ENCODE assay signal across 12 cellular contexts in the genomic region with DNA sequence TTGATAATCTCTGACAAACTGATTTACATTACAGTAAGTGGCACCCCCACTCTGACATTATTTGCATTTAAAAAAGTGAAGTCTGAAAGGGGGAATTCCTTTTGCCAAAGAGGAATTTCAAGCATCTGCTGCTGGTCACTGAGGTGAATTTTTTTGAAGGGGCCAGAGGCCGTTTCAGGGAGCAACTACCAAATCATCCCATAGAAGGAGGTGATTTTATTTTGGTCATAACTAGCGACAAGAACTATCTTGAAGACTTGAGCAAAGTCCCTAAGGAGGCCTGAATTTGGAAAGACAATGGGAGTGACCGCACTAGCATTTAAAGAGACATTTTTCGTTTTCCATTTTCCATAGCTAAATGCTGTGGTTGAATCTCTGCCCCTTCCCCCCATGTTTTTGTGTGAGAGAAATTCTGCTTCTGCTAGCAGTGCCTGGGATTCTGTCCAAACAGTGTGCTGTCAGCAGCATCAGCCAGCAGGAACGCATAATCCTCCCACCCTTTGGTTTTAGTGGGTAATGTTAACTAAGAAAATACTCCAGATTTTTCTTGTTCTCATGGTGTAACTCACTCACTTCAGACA.
DNase-seq lines count a peak whose midpoint lies in the region; ATAC-seq and TF ChIP-seq lines count a peak whose summit lies in the region.
"Had no signal": no experiment of that assay in that cellular context is flagged by ENCODE, and none has a peak within 500 bp of the region (broad histone marks: within the 10 kb centered on the region; RNA-seq: fewer than 3 reads in every experiment).

No MANE protein-coding gene starts in this region.

- TF ChIP-seq CTCF in SK-N-SH (IDR thresholded peaks at IDR 0.05) (no peak), fibroblast of villous mesenchyme (IDR thresholded peaks at IDR 0.05; ENCODE audit: insufficient read depth, low read depth, low read length) (no peak)

- H2AK5ac ChIP-seq in neuronal stem cell (ENCODE audit: low read depth, low read length), result no peak overlapping the region

- no peak overlapping the region for H4K8ac ChIP-seq in neuronal stem cell (ENCODE audit: low read depth, low read length)

- 11% methylated on average over 5 of the region's 5 CpGs for WGBS in SK-N-SH (ENCODE audit: low lambda C conversion rate)
- no CpG with 5 or more reads among the region's 5 CpGs for WGBS in neuronal stem cell (ENCODE audit: extremely low coverage in 2 of 2, insufficient read length in 2 of 2, insufficient replicate concordance in 1 of 2), 2 donors

- H3K4me2 ChIP-seq in SK-N-SH (peak overlapping the region; percentile 34; the same call in 1 of the 2 replicates), neuronal stem cell (ENCODE audit: insufficient read depth, low read length, poor library complexity, severe bottlenecking) (peak overlapping the region; percentile 33)

- no peaks in the 10 kb centered on the region for H3K9me2 ChIP-seq in SK-N-SH

- no peak overlapping the region for H2BK12ac ChIP-seq in neuronal stem cell (ENCODE audit: low read length)

- H3K9me3 ChIP-seq in SK-N-SH (no peaks in the 10 kb centered on the region), neuronal stem cell (replicated peaks in 1 of 2; ENCODE audit: control insufficient read depth in 2 of 2, insufficient read depth in 1 of 2, low read depth in 1 of 2, low read length in 2 of 2) (peaks cover 5 to 16% of the 10 kb centered on the region in 2 donors)

- no peak for TF ChIP-seq RAD21 in SK-N-SH (IDR thresholded peaks at IDR 0.05; ENCODE audit: low read length)

- H4K20me1 ChIP-seq in SK-N-SH (ENCODE audit: insufficient read depth), result no peaks in the 10 kb centered on the region

- no peaks in the 10 kb centered on the region for H3K36me3 ChIP-seq in SK-N-SH (replicated peaks in 1 of 2; ENCODE audit: control insufficient read depth in 1 of 2, insufficient read depth in 2 of 2, low read length in 1 of 2)
- H3K36me3 ChIP-seq in neuronal stem cell (replicated peaks in 1 of 2; ENCODE audit: control insufficient read depth in 2 of 2, insufficient read depth in 2 of 2, low read length in 2 of 2), result no peaks in the 10 kb centered on the region

- H3K27me3 ChIP-seq in SK-N-SH (ENCODE audit: insufficient read depth), result 0 out of 2 replicates have a peak, but pooled peaks cover 3% of the 10 kb centered on the region
- no peaks in the 10 kb centered on the region for H3K27me3 ChIP-seq in neuronal stem cell (ENCODE audit: control insufficient read depth in 3 of 3, insufficient read depth in 3 of 3, low read depth in 1 of 3, low read length in 3 of 3)

- CTCF ChIA-PET in SK-N-SH (lab: Yijun Ruan, JAX), result no interaction called here

- peak overlapping the region; percentile 60 to 90; a peak in 3 of 4 replicates for H3K27ac ChIP-seq in SK-N-SH (ENCODE audit: low read depth in 2 of 2, low read length in 1 of 2)
- peak overlapping the region; percentile 92 for H3K27ac ChIP-seq in neuronal stem cell (replicated peaks; ENCODE audit: low read length)

- H3K9ac ChIP-seq in SK-N-SH, result peak overlapping the region; percentile 24; the same call in 1 of the 2 replicates
- no peak overlapping the region for H3K9ac ChIP-seq in neuronal stem cell (ENCODE audit: low read depth, low read length, poor library complexity)

- POLR2A ChIA-PET in SK-N-SH (lab: Yijun Ruan, JAX), result no interaction called here

- H3K79me2 ChIP-seq in SK-N-SH (ENCODE audit: insufficient read depth), result no peaks in the 10 kb centered on the region

- no peak overlapping the region for H2BK15ac ChIP-seq in neuronal stem cell (ENCODE audit: low read length)

- no peak overlapping the region for H4K91ac ChIP-seq in neuronal stem cell (ENCODE audit: low read depth, low read length, poor library complexity)

- H3K4me1 ChIP-seq in SK-N-SH (ENCODE audit: control insufficient read depth in 1 of 2, insufficient read depth in 2 of 2, low read depth in 1 of 2, low read length in 1 of 2), result peaks cover 0 to 6% of the 10 kb centered on the region in 2 experiments; a peak in 1 of 4 replicates
- peaks cover 5 to 22% of the 10 kb centered on the region in 2 donors for H3K4me1 ChIP-seq in neuronal stem cell (ENCODE audit: control insufficient read depth in 2 of 2, insufficient read depth in 1 of 2, low read depth in 1 of 2, low read length in 2 of 2)

- no peaks in the 10 kb centered on the region for H3K79me1 ChIP-seq in neuronal stem cell (ENCODE audit: low read depth, low read length)

- no peak overlapping the region for H3K4ac ChIP-seq in neuronal stem cell (ENCODE audit: low read length)

- H3K18ac ChIP-seq in neuronal stem cell (ENCODE audit: low read length), result no peak overlapping the region

- no peak overlapping the region for H2BK120ac ChIP-seq in neuronal stem cell (ENCODE audit: low read depth, low read length)

- peaks cover 10% of the 10 kb centered on the region for H3F3A ChIP-seq in SK-N-SH (replicated peaks; ENCODE audit: insufficient read depth)

- H3K4me3 ChIP-seq in SK-N-SH (ENCODE audit: low read depth in 2 of 2, low read length in 1 of 2) (no peak overlapping the region), fibroblast of villous mesenchyme (ENCODE audit: low read depth, low read length) (peak overlapping the region; percentile 35), neuronal stem cell (ENCODE audit: low read length in 2 of 2) (peak overlapping the region in 1 of 2 donors; percentile 26)

- ATAC-seq in stimulated activated naive CD8-positive, alpha-beta T cell treated with anti-CD3 and anti-CD28 coated beads, Interleukin-15, Interleukin-2, amounts not matched to agents 100 U/mL and 50 U/mL, for 24 hours, result no peak
- no peak for ATAC-seq in HG03521 (IDR thresholded peaks at IDR 0.05; ENCODE audit: unreplicated experiment)
- no peak for ATAC-seq in esophagus mucosa
- ATAC-seq: HCT116 had no signal

- no peak overlapping the region for H3K23ac ChIP-seq in neuronal stem cell (ENCODE audit: low read depth, low read length, poor library complexity)

- no peak overlapping the region for H2BK5ac ChIP-seq in neuronal stem cell (ENCODE audit: low read length)

- DNase-seq in EH (ENCODE audit: low read depth), result peak; percentile 95
- DNase-seq in SK-N-SH, result no peak
- DNase-seq in fibroblast of villous mesenchyme (ENCODE audit: low read depth), result peak; percentile 89
- no peak for DNase-seq in neuronal stem cell (ENCODE audit: low spot score)
- no peak for DNase-seq in stimulated activated naive CD8-positive, alpha-beta T cell treated with anti-CD3 and anti-CD28 coated beads, Interleukin-15, Interleukin-2, amounts not matched to agents 100 U/mL and 50 U/mL, for 24 hours
- DNase-seq in NCI-H1417 (lab: John Stamatoyannopoulos, UW), result no peak
- DNase-seq: NCI-H1417 treated with DMSO at 0.1 percent for 48 hours; stimulated activated naive CD4-positive, alpha-beta T cell treated with Interleukin-2 at 50 U/mL for 16 hours; T-helper 9 cell had no signal

- TF ChIP-seq EP300 in SK-N-SH (IDR thresholded peaks at IDR 0.05; ENCODE audit: borderline replicate concordance in 1 of 2, low read depth in 1 of 2, low read length in 1 of 2), result peak in 1 of 2 experiments; percentile 70; a peak in 2 of 4 replicates

- H2AFZ ChIP-seq in SK-N-SH (ENCODE audit: low read depth) (peak overlapping the region; percentile 64; the same call in 1 of the 2 replicates), neuronal stem cell (ENCODE audit: low read length) (peak overlapping the region; percentile 4)

- H3K14ac ChIP-seq in neuronal stem cell (ENCODE audit: low read length), result no peak overlapping the region

TF ChIP-seq in SK-N-SH, 30 proteins besides CTCF, POLR2A, EP300 and RAD21 (continues in another document):
- peak; percentile 37; the same call in 1 of the 2 replicates for TF ChIP-seq POLR2AphosphoS5 (IDR thresholded peaks at IDR 0.05; ENCODE audit: low read depth, low read length)
- no peak for TF ChIP-seq MXI1 (IDR thresholded peaks at IDR 0.05; ENCODE audit: low read depth, low read length)
- TF ChIP-seq SIN3A (IDR thresholded peaks at IDR 0.05; ENCODE audit: borderline replicate concordance, low read depth, low read length), result 0 out of 2 replicates have a peak, but pooled peaks have one; percentile 43
- no peak for TF ChIP-seq EZH2phosphoT487 (IDR thresholded peaks at IDR 0.05; ENCODE audit: borderline replicate concordance, low read depth)
- TF ChIP-seq, protein P1, sequence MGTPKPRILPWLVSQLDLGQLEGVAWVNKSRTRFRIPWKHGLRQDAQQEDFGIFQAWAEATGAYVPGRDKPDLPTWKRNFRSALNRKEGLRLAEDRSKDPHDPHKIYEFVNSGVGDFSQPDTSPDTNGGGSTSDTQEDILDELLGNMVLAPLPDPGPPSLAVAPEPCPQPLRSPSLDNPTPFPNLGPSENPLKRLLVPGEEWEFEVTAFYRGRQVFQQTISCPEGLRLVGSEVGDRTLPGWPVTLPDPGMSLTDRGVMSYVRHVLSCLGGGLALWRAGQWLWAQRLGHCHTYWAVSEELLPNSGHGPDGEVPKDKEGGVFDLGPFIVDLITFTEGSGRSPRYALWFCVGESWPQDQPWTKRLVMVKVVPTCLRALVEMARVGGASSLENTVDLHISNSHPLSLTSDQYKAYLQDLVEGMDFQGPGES (IDR thresholded peaks at IDR 0.05; ENCODE audit: low read depth, low read length), result no peak
- TF ChIP-seq, protein P2, sequence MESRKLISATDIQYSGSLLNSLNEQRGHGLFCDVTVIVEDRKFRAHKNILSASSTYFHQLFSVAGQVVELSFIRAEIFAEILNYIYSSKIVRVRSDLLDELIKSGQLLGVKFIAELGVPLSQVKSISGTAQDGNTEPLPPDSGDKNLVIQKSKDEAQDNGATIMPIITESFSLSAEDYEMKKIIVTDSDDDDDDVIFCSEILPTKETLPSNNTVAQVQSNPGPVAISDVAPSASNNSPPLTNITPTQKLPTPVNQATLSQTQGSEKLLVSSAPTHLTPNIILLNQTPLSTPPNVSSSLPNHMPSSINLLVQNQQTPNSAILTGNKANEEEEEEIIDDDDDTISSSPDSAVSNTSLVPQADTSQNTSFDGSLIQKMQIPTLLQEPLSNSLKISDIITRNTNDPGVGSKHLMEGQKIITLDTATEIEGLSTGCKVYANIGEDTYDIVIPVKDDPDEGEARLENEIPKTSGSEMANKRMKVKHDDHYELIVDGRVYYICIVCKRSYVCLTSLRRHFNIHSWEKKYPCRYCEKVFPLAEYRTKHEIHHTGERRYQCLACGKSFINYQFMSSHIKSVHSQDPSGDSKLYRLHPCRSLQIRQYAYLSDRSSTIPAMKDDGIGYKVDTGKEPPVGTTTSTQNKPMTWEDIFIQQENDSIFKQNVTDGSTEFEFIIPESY (IDR thresholded peaks at IDR 0.05; ENCODE audit: borderline replicate concordance, low read depth), result 0 out of 2 replicates have a peak, but pooled peaks have one; percentile 13

Comparison
In these comparisons a context has a peak if more than half of its experiments do, and no peak if none do; other contexts are left out.
1. DNase-seq: peak in EH (single experiment) and fibroblast of villous mesenchyme (single experiment); none in SK-N-SH (single experiment), neuronal stem cell (single experiment), stimulated activated naive CD8-positive, alpha-beta T cell treated with anti-CD3 and anti-CD28 coated beads, Interleukin-15, Interleukin-2, amounts not matched to agents 100 U/mL and 50 U/mL, for 24 hours (single experiment) and NCI-H1417 (0 of 3).